Comparison of ENCODE assay signal across 13 cellular contexts in the genomic region with DNA sequence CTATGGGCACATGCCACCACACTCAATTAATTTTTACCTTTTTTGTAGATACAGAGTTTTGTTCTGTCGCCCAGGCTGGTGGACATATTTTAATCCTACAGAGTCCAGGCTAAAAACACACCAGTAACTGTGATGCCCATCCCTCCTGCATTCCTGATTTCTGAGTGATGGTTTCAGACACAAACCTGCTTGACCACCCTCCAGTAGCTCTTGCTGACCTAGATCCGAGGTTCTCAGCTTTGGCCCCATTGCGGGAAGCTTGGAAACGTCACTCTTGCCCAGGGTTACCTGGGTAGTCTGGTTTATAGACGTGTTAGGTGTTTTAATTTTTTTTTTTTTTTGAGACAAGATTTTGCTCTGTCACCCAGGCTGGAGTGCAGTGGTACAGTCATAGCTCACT. TPM values are rescaled to one million over a fixed set of nuclear protein-coding genes. Genes with fewer than 3 reads are reported as not detected.
DNase-seq lines count a peak whose midpoint lies in the region; ATAC-seq and TF ChIP-seq lines count a peak whose summit lies in the region.
"Had no signal": no experiment of that assay in that cellular context is flagged by ENCODE, and none has a peak within 500 bp of the region (broad histone marks: within the 10 kb centered on the region; RNA-seq: fewer than 3 reads in every experiment).

No MANE protein-coding gene starts in this region.

- in situ Hi-C loops in HAP-1 (cut with MboI; ENCODE audit: low sequenced_read_pairs), result no loop called here

- H3K4me3 ChIP-seq in muscle layer of duodenum (ENCODE audit: low read depth in 1 of 2, low read length in 2 of 2), result no peak overlapping the region
- no peak overlapping the region for H3K4me3 ChIP-seq in vagina
- no peak overlapping the region for H3K4me3 ChIP-seq in HAP-1
- H3K4me3 ChIP-seq: prostate gland had no signal

- peak overlapping the region; percentile 65 for H3K27ac Mint-ChIP-seq in stimulated activated naive CD8-positive, alpha-beta T cell treated with anti-CD3 and anti-CD28 coated beads, Interleukin-15, Interleukin-2, amounts not matched to agents 100 ng/mL and 50 ng/mL, for 24 hours
- peak overlapping the region; percentile 97 for H3K27ac Mint-ChIP-seq in activated naive CD8-positive, alpha-beta T cell treated with anti-CD3 and anti-CD28 coated beads, Interleukin-2, amount 50 U/mL, for 24 hours

- H3K36me3 ChIP-seq in muscle layer of duodenum (ENCODE audit: control insufficient read depth in 1 of 2, insufficient read depth in 2 of 2, low read length in 2 of 2), result no peaks in the 10 kb centered on the region
- no peaks in the 10 kb centered on the region for H3K36me3 ChIP-seq in vagina
- peaks cover 7% of the 10 kb centered on the region for H3K36me3 ChIP-seq in HAP-1 (replicated peaks)
- H3K36me3 ChIP-seq: prostate gland had no signal

- peaks cover 5% of the 10 kb centered on the region for H3K9me3 Mint-ChIP-seq in stimulated activated naive CD8-positive, alpha-beta T cell treated with anti-CD3 and anti-CD28 coated beads, Interleukin-15, Interleukin-2, amounts not matched to agents 100 ng/mL and 50 ng/mL, for 24 hours
- H3K9me3 Mint-ChIP-seq in activated naive CD8-positive, alpha-beta T cell treated with anti-CD3 and anti-CD28 coated beads, Interleukin-2, amount 50 U/mL, for 24 hours, result peaks cover 6% of the 10 kb centered on the region

- no peaks in the 10 kb centered on the region for H3K27me3 Mint-ChIP-seq in stimulated activated naive CD8-positive, alpha-beta T cell treated with anti-CD3 and anti-CD28 coated beads, Interleukin-15, Interleukin-2, amounts not matched to agents 100 ng/mL and 50 ng/mL, for 24 hours
- no peaks in the 10 kb centered on the region for H3K27me3 Mint-ChIP-seq in activated naive CD8-positive, alpha-beta T cell treated with anti-CD3 and anti-CD28 coated beads, Interleukin-2, amount 50 U/mL, for 24 hours

- H3K27me3 ChIP-seq in muscle layer of duodenum (ENCODE audit: low read depth, low read length) (no peaks in the 10 kb centered on the region), vagina (no peaks in the 10 kb centered on the region), HAP-1 (ENCODE audit: low read depth) (no peaks in the 10 kb centered on the region)

- H3K4me1 Mint-ChIP-seq in stimulated activated naive CD8-positive, alpha-beta T cell treated with anti-CD3 and anti-CD28 coated beads, Interleukin-15, Interleukin-2, amounts not matched to agents 100 ng/mL and 50 ng/mL, for 24 hours (ENCODE audit: low read depth), result peaks cover 99% of the 10 kb centered on the region
- peaks cover 98% of the 10 kb centered on the region for H3K4me1 Mint-ChIP-seq in activated naive CD8-positive, alpha-beta T cell treated with anti-CD3 and anti-CD28 coated beads, Interleukin-2, amount 50 U/mL, for 24 hours

- H3K4me3 Mint-ChIP-seq in stimulated activated naive CD8-positive, alpha-beta T cell treated with anti-CD3 and anti-CD28 coated beads, Interleukin-15, Interleukin-2, amounts not matched to agents 100 ng/mL and 50 ng/mL, for 24 hours, result peak overlapping the region; percentile 95
- H3K4me3 Mint-ChIP-seq in activated naive CD8-positive, alpha-beta T cell treated with anti-CD3 and anti-CD28 coated beads, Interleukin-2, amount 50 U/mL, for 24 hours, result peak overlapping the region; percentile 70

- no peak for TF ChIP-seq CTCF in vagina (IDR thresholded peaks at IDR 0.05)

- ATAC-seq in stimulated activated naive CD8-positive, alpha-beta T cell treated with anti-CD3 and anti-CD28 coated beads, Interleukin-15, Interleukin-2, amounts not matched to agents 100 U/mL and 50 U/mL, for 24 hours, result no peak
- no peak for ATAC-seq in activated naive CD8-positive, alpha-beta T cell treated with anti-CD3 and anti-CD28 coated beads, Interleukin-2, amount 50 U/mL, for 24 hours
- ATAC-seq: activated CD4-positive, CD25-positive, alpha-beta regulatory T cell treated with anti-CD3 and anti-CD28 coated beads, Interleukin-2, amount 50 U/mL, for 24 hours had no signal

- intact Hi-C loops in vagina (cut with DNase I), result no loop called here

- no peaks in the 10 kb centered on the region for H3K9me3 ChIP-seq in muscle layer of duodenum (ENCODE audit: control insufficient read depth in 1 of 2, low read length in 2 of 2)
- no peaks in the 10 kb centered on the region for H3K9me3 ChIP-seq in vagina
- no peaks in the 10 kb centered on the region for H3K9me3 ChIP-seq in HAP-1
- H3K9me3 ChIP-seq: prostate gland had no signal

- H3K4me1 ChIP-seq in muscle layer of duodenum (ENCODE audit: control insufficient read depth in 1 of 2, insufficient read depth in 2 of 2, low read length in 2 of 2) (peaks cover 5 to 46% of the 10 kb centered on the region in 2 donors), vagina (peaks cover 97% of the 10 kb centered on the region), HAP-1 (peaks cover 16% of the 10 kb centered on the region)

- DNase-seq in stimulated activated naive CD8-positive, alpha-beta T cell treated with anti-CD3 and anti-CD28 coated beads, Interleukin-15, Interleukin-2, amounts not matched to agents 100 U/mL and 50 U/mL, for 24 hours, result no peak
- DNase-seq in activated naive CD8-positive, alpha-beta T cell treated with anti-CD3 and anti-CD28 coated beads, Interleukin-2, amount 50 U/mL, for 24 hours, result no peak
- DNase-seq in vagina (ENCODE audit: extremely low spot score in 2 of 2) (no peak), GM19240 (ENCODE audit: insufficient read length, low spot score) (no peak), HAP-1 (ENCODE audit: low spot score in 2 of 2) (no peak), NCI-H2081 treated with DMSO at 0.1 percent for 48 hours (lab: John Stamatoyannopoulos, UW) (no peak)
- DNase-seq: GF-D8, NCI-H2171 treated with DMSO at 0.1 percent for 48 hours had no signal

- no peak for TF ChIP-seq POLR2A in vagina (IDR thresholded peaks at IDR 0.05)

- H3K36me3 Mint-ChIP-seq in stimulated activated naive CD8-positive, alpha-beta T cell treated with anti-CD3 and anti-CD28 coated beads, Interleukin-15, Interleukin-2, amounts not matched to agents 100 ng/mL and 50 ng/mL, for 24 hours (ENCODE audit: low read depth), result peaks cover 71% of the 10 kb centered on the region
- H3K36me3 Mint-ChIP-seq in activated naive CD8-positive, alpha-beta T cell treated with anti-CD3 and anti-CD28 coated beads, Interleukin-2, amount 50 U/mL, for 24 hours (ENCODE audit: low read depth), result peaks cover 55% of the 10 kb centered on the region

- H3K27ac ChIP-seq in muscle layer of duodenum (ENCODE audit: low read length) (peak overlapping the region; percentile 25), vagina (peak overlapping the region; percentile 36)
- H3K27ac ChIP-seq: C4-2B had no signal

RNA-seq across cellular contexts. Expression of a gene that starts 7.5 kb away (rescaled TPM):
- total RNA-seq in vagina, result 282 TPM

RNA-seq across cellular contexts. Expression of a gene that starts 53.2 kb away (rescaled TPM):
- 5.9 TPM for total RNA-seq in vagina
